In genomic region chr3:150132101-150132749, GRCh38 we compare ENCODE assay signal across 17 cellular contexts.
DNase-seq lines count a peak whose midpoint lies in the region; ATAC-seq, FAIRE-seq and TF ChIP-seq lines count a peak whose summit lies in the region.
"Had no signal": no experiment of that assay in that cellular context is flagged by ENCODE, and none has a peak within 500 bp of the region (broad histone marks: within the 10 kb centered on the region; RNA-seq: fewer than 3 reads in every experiment).

No MANE protein-coding gene starts in this region.

- H3K36me3 ChIP-seq in GM06990 (ENCODE audit: control insufficient read depth, insufficient read depth, low read length) (no peaks in the 10 kb centered on the region), K562 (ENCODE audit: control insufficient read depth, insufficient read depth, low read length) (no peaks in the 10 kb centered on the region)
- H3K36me3 ChIP-seq: neutrophil, stomach had no signal

- H3K4me3 Mint-ChIP-seq in stimulated activated naive CD8-positive, alpha-beta T cell treated with anti-CD3 and anti-CD28 coated beads, Interleukin-15, amount 100 ng/mL, for 72 hours = no peak overlapping the region
- H3K4me3 Mint-ChIP-seq in T-helper 17 cell = no peak overlapping the region
- H3K4me3 Mint-ChIP-seq: activated T-helper 1 cell treated with anti-CD3 and anti-CD28 coated beads, Interleukin-12 subunit alpha, Interleukin-12 subunit beta, Interleukin-2, Interleukin-4 antibody, amounts not matched to agents 30 ng/mL and 10 ng/mL and 1 ng/mL, durations not matched to agents 14 hours and 24 hours and 36 hours had no signal

- H3K27ac Mint-ChIP-seq in stimulated activated naive CD8-positive, alpha-beta T cell treated with anti-CD3 and anti-CD28 coated beads, Interleukin-15, amount 100 ng/mL, for 72 hours = no peak overlapping the region
- H3K27ac Mint-ChIP-seq in T-helper 17 cell = no peak overlapping the region
- H3K27ac Mint-ChIP-seq: activated T-helper 1 cell treated with anti-CD3 and anti-CD28 coated beads, Interleukin-12 subunit alpha, Interleukin-12 subunit beta, Interleukin-2, Interleukin-4 antibody, amounts not matched to agents 30 ng/mL and 10 ng/mL and 1 ng/mL, durations not matched to agents 14 hours and 24 hours and 36 hours had no signal

- no peak overlapping the region for H3K9ac ChIP-seq in K562 (ENCODE audit: insufficient read depth in 1 of 2, low read depth in 2 of 2, low read length in 2 of 2)

- no peaks in the 10 kb centered on the region for H3K27me3 ChIP-seq in GM06990 (replicated peaks; ENCODE audit: control insufficient read depth, insufficient read depth, low read length)
- H3K27me3 ChIP-seq in K562 (ENCODE audit: control insufficient read depth in 2 of 2, insufficient read depth in 2 of 2, low read length in 2 of 2) = peaks cover 4 to 6% of the 10 kb centered on the region in 2 experiments; a peak in 1 of 5 replicates
- H3K27me3 ChIP-seq: neutrophil, stomach had no signal

- H4K20me1 ChIP-seq in K562 (replicated peaks; ENCODE audit: control insufficient read depth, insufficient read depth, low read length) = no peaks in the 10 kb centered on the region

- intact Hi-C loops in K562 (cut with micrococcal nuclease) = no loop called here

- peaks cover 32% of the 10 kb centered on the region for H3K27me3 Mint-ChIP-seq in stimulated activated naive CD8-positive, alpha-beta T cell treated with anti-CD3 and anti-CD28 coated beads, Interleukin-15, amount 100 ng/mL, for 72 hours
- peaks cover 44% of the 10 kb centered on the region for H3K27me3 Mint-ChIP-seq in T-helper 17 cell

- BruUV-seq in K562 (replicated peaks; lab: Mats Ljungman, UMichigan) = no TSS peak

- H3K9me3 ChIP-seq in K562 (replicated peaks; ENCODE audit: control insufficient read depth, insufficient read depth, low read depth, low read length) (no peaks in the 10 kb centered on the region), T-helper 17 cell (ENCODE audit: control insufficient read depth, low read length, poor library complexity, severe bottlenecking) (no peaks in the 10 kb centered on the region)
- H3K9me3 ChIP-seq: neutrophil, stomach had no signal

- in situ Hi-C loops in K562 (cut with MboI) = no loop called here

- no peak for TF ChIP-seq EP300 in K562 (IDR thresholded peaks at IDR 0.05; ENCODE audit: low read length)

- H3K9me3 Mint-ChIP-seq in stimulated activated naive CD8-positive, alpha-beta T cell treated with anti-CD3 and anti-CD28 coated beads, Interleukin-15, amount 100 ng/mL, for 72 hours = no peaks in the 10 kb centered on the region
- H3K9me3 Mint-ChIP-seq: activated T-helper 1 cell treated with anti-CD3 and anti-CD28 coated beads, Interleukin-12 subunit alpha, Interleukin-12 subunit beta, Interleukin-2, Interleukin-4 antibody, amounts not matched to agents 30 ng/mL and 10 ng/mL and 1 ng/mL, durations not matched to agents 14 hours and 24 hours and 36 hours had no signal

- no peak for FAIRE-seq in K562 (lab: Jason Lieb, UNC)
- FAIRE-seq: kidney, RCC 7860 had no signal

- POLR2A ChIA-PET in K562 (lab: Yijun Ruan, JAX) = interaction anchor here (0.6 kb wide), 1 partner anchor 77 kb away, joined by 3 read pairs; no protein-coding TSS in a partner anchor

- ATAC-seq in GM21786 (IDR thresholded peaks at IDR 0.05; ENCODE audit: unreplicated experiment) (peak; percentile 56), K562 (no peak), T-helper 17 cell (no peak)
- ATAC-seq in stimulated activated naive CD8-positive, alpha-beta T cell treated with anti-CD3 and anti-CD28 coated beads, Interleukin-15, amount 100 ng/mL, for 72 hours = no peak

- no peak overlapping the region for H3K27ac ChIP-seq in K562 (ENCODE audit: extremely low read depth, low read depth, low read length)
- H3K27ac ChIP-seq: neutrophil, stomach, VCaP had no signal

- 0% methylated on average over 6 of the region's 6 CpGs for WGBS in K562 (ENCODE audit: insufficient coverage, low coverage, missing lambda C conversion rate)

- CTCF ChIA-PET in K562 (lab: Yijun Ruan, JAX; ENCODE audit: low intra/inter-chr PET ratio) = no interaction called here

- peak; percentile 6 for DNase-seq in GM06990 (ENCODE audit: extremely low read depth, insufficient read length)
- peak; percentile 46 for DNase-seq in NB4 (ENCODE audit: low read depth)
- no peak for DNase-seq in K562 (ENCODE audit: extremely low read depth in 1 of 4, low spot score in 3 of 4)
- DNase-seq in NCI-H2227 treated with DMSO at 0.1 percent for 48 hours (lab: John Stamatoyannopoulos, UW) = no peak
- DNase-seq in GM03348 (ENCODE audit: low spot score) = no peak
- no peak for DNase-seq in stimulated activated naive CD8-positive, alpha-beta T cell treated with anti-CD3 and anti-CD28 coated beads, Interleukin-15, amount 100 ng/mL, for 72 hours
- DNase-seq in T-helper 17 cell = no peak
- DNase-seq: central memory CD4-positive, alpha-beta T cell; kidney; NCI-H1417; stomach had no signal

- no peaks in the 10 kb centered on the region for H3K9me1 ChIP-seq in K562 (ENCODE audit: control insufficient read depth, insufficient read depth, low read length)

- H3K4me2 ChIP-seq in K562 (ENCODE audit: insufficient read depth, low read length) = no peak overlapping the region

- H3K4me1 ChIP-seq in K562 (replicated peaks in 1 of 2; ENCODE audit: control insufficient read depth in 2 of 2, insufficient read depth in 2 of 2, low read length in 2 of 2) = no peaks in the 10 kb centered on the region

- H3K36me3 Mint-ChIP-seq in T-helper 17 cell (ENCODE audit: low read depth) = peaks cover 2% of the 10 kb centered on the region
- H3K36me3 Mint-ChIP-seq: CD14-positive monocyte had no signal

- no peak for TF ChIP-seq RAD21 in K562 (CRISPR knock-in tag; conservative IDR thresholded peaks at IDR 0.05 in 1 of 2, IDR thresholded peaks at IDR 0.05 in 1 of 2)

- TF ChIP-seq POLR2A in NB4 (IDR thresholded peaks at IDR 0.05; ENCODE audit: extremely low read depth, insufficient read length) (no peak), K562 (conservative IDR thresholded peaks at IDR 0.05) (no peak)

- no peaks in the 10 kb centered on the region for H3K4me1 Mint-ChIP-seq in stimulated activated naive CD8-positive, alpha-beta T cell treated with anti-CD3 and anti-CD28 coated beads, Interleukin-15, amount 100 ng/mL, for 72 hours
- H3K4me1 Mint-ChIP-seq in T-helper 17 cell = no peaks in the 10 kb centered on the region

- H2AFZ ChIP-seq in K562 (ENCODE audit: low read depth, low read length) = no peak overlapping the region

- H3K79me2 ChIP-seq in K562 (ENCODE audit: control insufficient read depth, insufficient read depth, low read length) = no peaks in the 10 kb centered on the region

- TF ChIP-seq CTCF in GM06990 (IDR thresholded peaks at IDR 0.05; ENCODE audit: insufficient read depth, low read length, poor library complexity, severe bottlenecking) (no peak), NB4 (IDR thresholded peaks at IDR 0.05; ENCODE audit: low read depth, low read length) (no peak), K562 (IDR thresholded peaks at IDR 0.05 in 2 of 3, conservative IDR thresholded peaks at IDR 0.05 in 1 of 3; ENCODE audit: insufficient read depth in 2 of 3, low read depth in 1 of 3, low read length in 3 of 3) (no peak)

- H3K4me3 ChIP-seq in GM06990 (replicated peaks; ENCODE audit: low read depth, low read length) = no peak overlapping the region
- no peak overlapping the region for H3K4me3 ChIP-seq in NB4 (ENCODE audit: low read depth, low read length)
- no peak overlapping the region for H3K4me3 ChIP-seq in K562
- H3K4me3 ChIP-seq: stomach had no signal

TF ChIP-seq in K562, 482 proteins besides CTCF, POLR2A, EP300 and RAD21:
- no peak for TF ChIP-seq POLR2AphosphoS5 (IDR thresholded peaks at IDR 0.05; ENCODE audit: control insufficient read depth, insufficient read depth, low read depth, low read length)
- TF ChIP-seq SPI1 (IDR thresholded peaks at IDR 0.05; ENCODE audit: borderline replicate concordance, low read depth, low read length) = peak; percentile 73

Comparison
In these comparisons a context has a peak if more than half of its experiments do, and no peak if none do; other contexts are left out.
1. DNase-seq: peak in GM06990 (single experiment) and NB4 (single experiment); none in K562 (0 of 4), NCI-H2227 treated with DMSO at 0.1 percent for 48 hours (single experiment), GM03348 (single experiment), stimulated activated naive CD8-positive, alpha-beta T cell treated with anti-CD3 and anti-CD28 coated beads, Interleukin-15, amount 100 ng/mL, for 72 hours (0 of 2) and T-helper 17 cell (0 of 3).